ENCODE assay signal across 26 cellular contexts in genomic region chr7:91235211-91235832, GRCh38.
"Had no signal": no experiment of that assay in that cellular context is flagged by ENCODE, and none has a peak within 500 bp of the region (broad histone marks: within the 10 kb centered on the region; RNA-seq: fewer than 3 reads in every experiment).

No MANE protein-coding gene starts in this region.

- H3K9me3 ChIP-seq: neutrophil, ovary, right atrium auricular region, right lobe of liver, suprapubic skin, thoracic aorta, tibial artery, uterus had no signal

- ATAC-seq: left cardiac atrium, left lobe of liver, natural killer cell, right lobe of liver had no signal

- DNase-seq: hippocampal formation; kidney glomerular epithelial cell; left cardiac atrium; mesendoderm; naive B cell; natural killer cell; nephron progenitor cell; occipital lobe; ovary; right lobe of liver; stimulated activated CD4-positive, alpha-beta T cell treated with anti-CD3 and anti-CD28 coated beads, Interleukin-12 subunit alpha, Interleukin-12 subunit beta, amount 100 ng/mL, for 4 hours; stimulated activated CD4-positive, alpha-beta T cell treated with anti-CD3 and anti-CD28 coated beads, Interleukin-15, amount 100 ng/mL, for 24 hours; stimulated activated CD4-positive, alpha-beta T cell treated with anti-CD3 and anti-CD28 coated beads, Interleukin-2, amount 100 ng/mL, for 24 hours; stimulated activated CD4-positive, alpha-beta T cell treated with anti-CD3 and anti-CD28 coated beads, Interleukin-4, amount 100 ng/mL, for 1 hour; stimulated activated naive CD4-positive, alpha-beta T cell; tibial artery; trophoblast cell; uterus had no signal

- H3K9ac ChIP-seq: neural progenitor cell had no signal

- H3K27ac ChIP-seq: neural progenitor cell, neutrophil, ovary, right atrium auricular region, right lobe of liver, skin epidermis, suprapubic skin, thoracic aorta, tibial artery, uterus had no signal

- H3K27me3 ChIP-seq: neural progenitor cell, ovary, right atrium auricular region, right lobe of liver, suprapubic skin, tibial artery, uterus had no signal

- H3K4me3 ChIP-seq: lung, neural progenitor cell, ovary, right atrium auricular region, right lobe of liver, skin epidermis, suprapubic skin, thoracic aorta, tibial artery, uterus had no signal

- H3K4me2 ChIP-seq: neural progenitor cell had no signal

- H3K4me1 ChIP-seq: uterus had no signal

- H3K36me3 ChIP-seq: neural progenitor cell, neutrophil, ovary, right atrium auricular region, right lobe of liver, suprapubic skin, thoracic aorta, tibial artery, uterus had no signal

- H2AFZ ChIP-seq: neural progenitor cell had no signal
